ENCODE assay signal across 16 cellular contexts in the genomic region with DNA sequence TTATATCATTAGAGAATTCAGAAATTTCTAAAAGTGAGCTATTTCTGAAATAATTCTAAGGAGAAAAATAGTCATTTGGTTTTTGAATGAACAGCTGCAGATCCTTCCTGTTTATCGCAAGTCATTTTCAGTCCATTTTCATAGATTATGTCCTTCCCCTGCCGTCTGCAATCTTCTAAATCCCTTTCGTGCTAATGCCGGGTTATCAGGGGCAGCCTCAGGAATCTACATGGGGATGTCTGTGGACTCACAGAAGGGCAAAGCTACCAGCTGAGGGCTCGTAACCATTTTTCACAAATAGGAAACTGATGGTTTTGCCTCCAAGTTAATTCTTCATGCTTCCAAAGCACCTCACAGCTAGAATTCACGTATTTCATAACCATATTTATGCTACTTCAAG. TPM values are rescaled to one million over a fixed set of nuclear protein-coding genes. Genes with fewer than 3 reads are reported as not detected.
"Had no signal": no experiment of that assay in that cellular context is flagged by ENCODE, and none has a peak within 500 bp of the region (broad histone marks: within the 10 kb centered on the region; RNA-seq: fewer than 3 reads in every experiment).

No MANE protein-coding gene starts in this region.

- H3K27ac Mint-ChIP-seq: natural killer cell had no signal

- H3K36me3 Mint-ChIP-seq: natural killer cell had no signal

- H3K9me3 Mint-ChIP-seq: central memory CD8-positive, alpha-beta T cell; natural killer cell had no signal

- H3K27me3 ChIP-seq: brain microvascular endothelial cell, foreskin keratinocyte, left lung had no signal

- H3K36me3 ChIP-seq: brain microvascular endothelial cell, left lung, thoracic aorta had no signal

- H3K4me1 ChIP-seq: foreskin keratinocyte, left lung had no signal

- DNase-seq: activated CD4-positive, CD25-positive, alpha-beta regulatory T cell; anterior cingulate cortex; brain microvascular endothelial cell; cortex of kidney; effector CD4-positive, alpha-beta T cell; foreskin keratinocyte; glutamatergic neuron; hypothalamus; kidney; left lung; mammary epithelial cell; natural killer cell; stimulated activated CD4-positive, alpha-beta T cell treated with anti-CD3 and anti-CD28 coated beads, Interleukin-1b, Interleukin-23, amount 100 ng/mL, for 48 hours had no signal

- H3K27me3 Mint-ChIP-seq: central memory CD8-positive, alpha-beta T cell had no signal

- H3K9me3 ChIP-seq: left lung, thoracic aorta had no signal

- H3K27ac ChIP-seq: brain microvascular endothelial cell, foreskin keratinocyte, left lung, thoracic aorta had no signal

- FAIRE-seq: kidney had no signal

- H3K4me1 Mint-ChIP-seq: natural killer cell had no signal

- ATAC-seq: foreskin keratinocyte, left lung, natural killer cell had no signal

- H3K4me3 ChIP-seq: left lung, thoracic aorta had no signal

- H3K4me3 Mint-ChIP-seq: central memory CD8-positive, alpha-beta T cell; natural killer cell had no signal

RNA-seq across cellular contexts. Expression of a gene that starts 30.3 kb away (rescaled TPM):
- total RNA-seq: natural killer cell; T-helper 2 cell treated with Interferon-gamma antibody and Interleukin-4, amounts not matched to agents 100 ng/mL and 5 ng/mL, for 36 hours had no signal
